9 cellular contexts compared by ENCODE assay signal in the genomic region with DNA sequence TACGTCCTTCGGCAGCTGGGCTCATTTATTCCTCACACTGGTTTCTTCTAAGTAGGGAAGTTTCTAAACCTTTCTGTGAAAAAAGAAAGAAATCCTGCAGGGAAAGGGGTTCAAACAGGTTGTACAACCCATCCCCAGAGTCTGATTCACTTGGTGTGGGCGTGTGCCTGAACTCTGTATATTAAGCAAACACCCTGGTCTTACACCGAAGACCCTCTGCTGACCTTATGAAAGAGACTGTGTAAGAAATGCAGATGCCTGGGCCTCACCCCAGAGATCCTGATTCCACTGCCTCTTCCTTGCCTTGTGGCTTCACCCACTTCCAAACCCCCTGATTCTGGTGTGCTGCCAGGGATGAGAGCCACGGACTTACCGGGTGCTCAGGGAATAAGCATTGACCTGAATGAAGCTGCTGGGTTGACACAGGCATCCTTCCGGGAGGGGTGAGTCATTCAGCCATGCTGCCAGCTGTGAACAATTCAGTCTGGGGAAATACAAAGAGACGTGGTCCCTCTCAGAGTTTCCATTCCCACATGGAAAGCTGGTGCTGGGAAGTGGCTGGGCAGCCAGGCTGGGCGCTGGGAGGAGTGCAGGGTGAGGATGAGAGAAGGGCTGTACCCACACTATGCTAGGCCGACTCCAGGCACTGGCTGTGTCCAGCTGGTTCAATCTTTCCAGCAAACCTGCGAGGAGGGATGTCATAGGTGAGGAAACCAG. TPM values are rescaled to one million over a fixed set of nuclear protein-coding genes. Genes with fewer than 3 reads are reported as not detected.
DNase-seq lines count a peak whose midpoint lies in the region; ATAC-seq and TF ChIP-seq lines count a peak whose summit lies in the region.
"Had no signal": no experiment of that assay in that cellular context is flagged by ENCODE, and none has a peak within 500 bp of the region (broad histone marks: within the 10 kb centered on the region; RNA-seq: fewer than 3 reads in every experiment).

No MANE protein-coding gene starts in this region.

- H3K9me3 ChIP-seq in skeletal muscle satellite cell (replicated peaks; ENCODE audit: low read length): no peaks in the 10 kb centered on the region

- no peak for ATAC-seq in Right ventricle myocardium superior (ENCODE audit: poor library complexity)
- no peak for ATAC-seq in HG03469 (IDR thresholded peaks at IDR 0.05; ENCODE audit: unreplicated experiment)

- H3K4me2 ChIP-seq in skeletal muscle satellite cell (ENCODE audit: low read length): peak overlapping the region; percentile 43
- H3K4me2 ChIP-seq: KMS-11 had no signal

- H3K4me1 ChIP-seq in skeletal muscle satellite cell (ENCODE audit: control insufficient read depth, insufficient read depth, low read length): peaks cover 17% of the 10 kb centered on the region

- H3K4me3 ChIP-seq in skeletal muscle satellite cell (ENCODE audit: low read length): no peak overlapping the region

- peak; percentile 84 for DNase-seq in HCEC 1CT
- peak; percentile 49 to 77 for DNase-seq in SW 1271 (lab: John Stamatoyannopoulos, UW)
- peak; percentile 48 for DNase-seq in Right ventricle myocardium superior
- no peak for DNase-seq in HEK293T (ENCODE audit: extremely low spot score)
- no peak for DNase-seq in NCI-H774 (lab: John Stamatoyannopoulos, UW)
- no peak for DNase-seq in NCI-H2081 (lab: John Stamatoyannopoulos, UW)

- intact Hi-C loops in Right ventricle myocardium superior (cut with DNase I): no loop called here

- POLR2A ChIA-PET in HEK293T (lab: Yijun Ruan, JAX): no interaction called here

- H3K36me3 ChIP-seq in skeletal muscle satellite cell (ENCODE audit: insufficient read depth, low read length): no peaks in the 10 kb centered on the region

- no peak overlapping the region for H3K9ac ChIP-seq in skeletal muscle satellite cell (ENCODE audit: low read depth, low read length)
- H3K9ac ChIP-seq: KMS-11 had no signal

- CTCF ChIA-PET in HEK293T (lab: Yijun Ruan, JAX): interaction anchor here (0.5 to 1.1 kb wide), 2 partner anchors 93 to 162 kb away, joined by 4 to 12 read pairs; no protein-coding TSS in a partner anchor

- no peaks in the 10 kb centered on the region for H3K27me3 ChIP-seq in skeletal muscle satellite cell (ENCODE audit: control insufficient read depth, insufficient read depth, low read length)

TF ChIP-seq in HEK293T, 16 proteins besides CTCF, POLR2A, EP300 and RAD21:
- TF ChIP-seq HDGF (IDR thresholded peaks at IDR 0.05; ENCODE audit: borderline replicate concordance) (no peak), SP1 (IDR thresholded peaks at IDR 0.05) (no peak)

RNA-seq across cellular contexts. Expression of gene ACTN1, which starts 26.5 kb away (rescaled TPM):
- 92.5 TPM for total RNA-seq in Right ventricle myocardium superior
- total RNA-seq in skeletal muscle satellite cell (2012; rRNA removed): 110 and 141 TPM in 2 replicates

Comparison
In these comparisons a context has a peak if more than half of its experiments do, and no peak if none do; other contexts are left out.
1. DNase-seq: peak in HCEC 1CT (single experiment), SW 1271 (2 of 2) and Right ventricle myocardium superior (single experiment); none in HEK293T (single experiment), NCI-H774 (single experiment) and NCI-H2081 (0 of 2).